9 cellular contexts compared by ENCODE assay signal in the genomic region with DNA sequence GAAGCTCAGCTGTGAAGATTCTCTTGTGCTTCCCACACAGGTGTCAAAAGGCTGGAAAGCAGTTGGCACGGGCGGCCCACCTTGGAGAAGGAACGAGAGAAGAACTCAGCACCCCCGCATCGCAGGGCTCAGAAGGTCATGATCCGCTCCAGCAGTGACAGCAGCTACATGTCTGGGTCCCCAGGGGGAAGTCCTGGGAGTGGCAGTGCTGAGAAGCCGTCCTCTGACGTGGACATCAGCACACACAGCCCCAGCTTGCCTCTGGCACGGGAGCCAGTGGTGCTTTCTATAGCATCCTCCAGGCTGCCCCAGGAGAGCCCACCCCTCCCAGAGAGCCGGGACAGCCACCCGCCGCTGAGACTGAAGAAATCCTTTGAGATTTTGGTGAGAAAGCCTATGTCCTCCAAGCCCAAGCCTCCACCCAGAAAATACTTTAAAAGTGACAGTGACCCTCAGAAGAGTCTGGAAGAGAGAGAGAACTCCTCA. TPM values are rescaled to one million over a fixed set of nuclear protein-coding genes. Genes with fewer than 3 reads are reported as not detected.
DNase-seq lines count a peak whose midpoint lies in the region; ATAC-seq, FAIRE-seq and TF ChIP-seq lines count a peak whose summit lies in the region.
"Had no signal": no experiment of that assay in that cellular context is flagged by ENCODE, and none has a peak within 500 bp of the region (broad histone marks: within the 10 kb centered on the region; RNA-seq: fewer than 3 reads in every experiment).

No MANE protein-coding gene starts in this region.

- H3K4me3 ChIP-seq in GM12875 (ENCODE audit: low read depth, low read length) (peak overlapping the region; percentile 61), Peyer's patch (peak overlapping the region in 2 of 4 donors; percentile 38 to 45)

- H3K9me3 ChIP-seq in Peyer's patch: no peaks in the 10 kb centered on the region

- DNase-seq in Peyer's patch (peak; percentile 43 to 93 (median 92)), left colon (peak; percentile 44 to 55), NCI-H82 (lab: John Stamatoyannopoulos, UW) (no peak), D341Med (ENCODE audit: low spot score) (no peak), frontal cortex (ENCODE audit: low spot score in 2 of 2) (no peak), H4 (ENCODE audit: low spot score) (no peak)
- DNase-seq: hypothalamus had no signal

- H3K27me3 ChIP-seq in Peyer's patch: no peaks in the 10 kb centered on the region

- H3K4me1 ChIP-seq in Peyer's patch: peaks cover 0 to 29% (median 10%) of the 10 kb centered on the region in 4 donors

- no peaks in the 10 kb centered on the region for H3K36me3 ChIP-seq in Peyer's patch

- intact Hi-C loops in left colon (cut with DNase I, micrococcal nuclease): no loop called here

- TF ChIP-seq CTCF in GM12875 (IDR thresholded peaks at IDR 0.05; ENCODE audit: borderline replicate concordance, insufficient read depth, low read depth, low read length): no peak
- no peak for TF ChIP-seq CTCF in Peyer's patch (IDR thresholded peaks at IDR 0.05)

- ATAC-seq in GM21529 (IDR thresholded peaks at IDR 0.05; ENCODE audit: unreplicated experiment): peak; percentile 36
- ATAC-seq in left colon: no peak

- no peak for TF ChIP-seq POLR2A in Peyer's patch (IDR thresholded peaks at IDR 0.05)

- H3K27ac ChIP-seq in Peyer's patch: peak overlapping the region; percentile 62 to 93 (median 88)

- no peak for FAIRE-seq in frontal cortex (lab: Jason Lieb, UNC)

RNA-seq across cellular contexts. Expression of a gene that starts 31.4 kb away (rescaled TPM):
- total RNA-seq in Peyer's patch (10 to 100 TPM; 37.8 to 39.6 (median 38.7) TPM), left colon (10 to 100 TPM; 32.7 to 36.4 TPM), frontal cortex (3.3 TPM)
- 2.9 and 3.2 TPM in 2 replicates for total RNA-seq in H4 (2014; rRNA removed; shearing (Covaris generic))

Comparison
In these comparisons a context has a peak if more than half of its experiments do, and no peak if none do; other contexts are left out.
1. DNase-seq: peak in Peyer's patch (3 of 3) and left colon (2 of 2); none in NCI-H82 (single experiment), D341Med (single experiment), frontal cortex (0 of 2) and H4 (single experiment).